ENCODE assay signal across 9 cellular contexts in the genomic region with DNA sequence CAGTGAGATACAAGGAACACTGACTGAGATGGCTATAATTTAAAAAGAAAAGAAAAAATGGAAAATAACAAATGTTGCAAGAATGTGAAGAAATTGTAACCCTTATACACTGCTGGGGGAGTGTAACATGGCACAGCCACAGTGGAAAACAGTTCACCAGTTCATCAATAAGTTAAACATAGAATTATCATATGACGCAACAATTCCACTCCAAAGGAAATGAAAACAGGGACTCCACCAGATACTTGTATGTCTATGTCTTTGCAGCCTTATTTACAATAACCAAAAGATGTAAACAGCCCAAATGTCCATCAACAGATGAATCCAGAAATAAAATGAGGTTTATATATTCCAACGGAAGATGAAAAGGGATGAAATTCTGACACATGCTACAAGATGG.
"Had no signal": no experiment of that assay in that cellular context is flagged by ENCODE, and none has a peak within 500 bp of the region (broad histone marks: within the 10 kb centered on the region; RNA-seq: fewer than 3 reads in every experiment).

No MANE protein-coding gene starts in this region.

- H3K4me3 ChIP-seq: GM23338, HAP-1 had no signal

- H3K27ac ChIP-seq: KMS-11 had no signal

- H3K9ac ChIP-seq: KMS-11 had no signal

- H3K4me2 ChIP-seq: GM23338, KMS-11 had no signal

- H3K9me3 ChIP-seq: HAP-1 had no signal

- H3K27ac Mint-ChIP-seq: GM23338, HFFc6 had no signal

- H3K36me3 ChIP-seq: HAP-1 had no signal

- DNase-seq: H7, HFFc6, Karpas-422, KBM-7 had no signal

- ATAC-seq: GM23338, HCT116 had no signal

- H3K9me3 Mint-ChIP-seq: HFFc6 had no signal

- H2AFZ ChIP-seq: GM23338 had no signal

- FAIRE-seq: HTR-8/SVneo had no signal

- H3K4me3 Mint-ChIP-seq: GM23338, HFFc6 had no signal

- H3K4me1 ChIP-seq: HAP-1 had no signal
